Comparison of ENCODE assay signal across 8 cellular contexts in genomic region chr2:174593574-174594203, GRCh38. TPM values are rescaled to one million over a fixed set of nuclear protein-coding genes. Genes with fewer than 3 reads are reported as not detected.
DNase-seq lines count a peak whose midpoint lies in the region; ATAC-seq, FAIRE-seq and TF ChIP-seq lines count a peak whose summit lies in the region.

No MANE protein-coding gene starts in this region.

- no peaks in the 10 kb centered on the region for H3K9me3 ChIP-seq in pancreas

- no peaks in the 10 kb centered on the region for H3K36me3 ChIP-seq in pancreas

- no peaks in the 10 kb centered on the region for H3K4me1 ChIP-seq in pancreas

- DNase-seq in NCI-H146 (lab: John Stamatoyannopoulos, UW) (peak; percentile 28), fibroblast of mammary gland (ENCODE audit: low read depth) (peak; percentile 82), pancreas (peak in 1 of 6 donors; percentile 47), COLO668 (lab: John Stamatoyannopoulos, UW; ENCODE audit: unreplicated experiment) (no peak), NCI-H345 treated with DMSO at 0.1 percent for 48 hours (lab: John Stamatoyannopoulos, UW; ENCODE audit: unreplicated experiment) (no peak)
- DNase-seq in activated CD8-positive, alpha-beta memory T cell treated with anti-CD3 and anti-CD28 coated beads, Interleukin-2, amount 50 U/mL, for 24 hours (ENCODE audit: extremely low read depth) = peak; percentile 44

- FAIRE-seq in pancreas (lab: Jason Lieb, UNC) = no peak

- no peak for TF ChIP-seq POLR2A in GM18505 (IDR thresholded peaks at IDR 0.05; ENCODE audit: borderline replicate concordance, extremely low read depth, insufficient read depth, insufficient read length)

- intact Hi-C loops in pancreas (cut with DNase I) = no loop called here

- peak overlapping the region in 2 of 4 donors; percentile 22 to 29 for H3K27ac ChIP-seq in pancreas

- H3K27me3 ChIP-seq in pancreas = no peaks in the 10 kb centered on the region

- TF ChIP-seq CTCF in fibroblast of mammary gland (conservative IDR thresholded peaks at IDR 0.05; ENCODE audit: control insufficient read depth, insufficient read depth, low read depth, low read length) = no peak
- no peak for TF ChIP-seq CTCF in pancreas (IDR thresholded peaks at IDR 0.05)

- no peak overlapping the region for H3K4me3 ChIP-seq in fibroblast of mammary gland (ENCODE audit: control insufficient read depth, low read depth, low read length)
- no peak overlapping the region for H3K4me3 ChIP-seq in pancreas

- ATAC-seq in GM18505 (IDR thresholded peaks at IDR 0.05; ENCODE audit: unreplicated experiment) = peak; percentile 49
- ATAC-seq in HG02610 (IDR thresholded peaks at IDR 0.05; ENCODE audit: unreplicated experiment) = peak; percentile 66
- ATAC-seq in pancreas = peak in 3 of 4 donors; percentile 40 to 61 (median 60)

- WGBS in pancreas, 2 donors = 67 to 77% methylated on average over 6 of the region's 6 CpGs

RNA-seq across cellular contexts. Expression of gene WIPF1, which starts 3.9 kb away (rescaled TPM):
- total RNA-seq in pancreas = 10 to 100 TPM in 3 of 6 donors, 1 to 10 TPM in 3; 5.2 to 26.8 (median 9.0) TPM
- polyA plus RNA-seq in pancreas = 1 to 10 TPM; 4.7 to 6.2 TPM

Comparison
In these comparisons a context has a peak if more than half of its experiments do, and no peak if none do; other contexts are left out.
1. DNase-seq: peak in NCI-H146 (single experiment), activated CD8-positive, alpha-beta memory T cell treated with anti-CD3 and anti-CD28 coated beads, Interleukin-2, amount 50 U/mL, for 24 hours (single experiment) and fibroblast of mammary gland (single experiment); none in COLO668 (single experiment) and NCI-H345 treated with DMSO at 0.1 percent for 48 hours (single experiment).
2. Peak in every context shown above with its lines, with median percentiles within 50 percentile points of each other: ATAC-seq.